15 cellular contexts compared by ENCODE assay signal in genomic region chr4:38223801-38224236, GRCh38.
DNase-seq lines count a peak whose midpoint lies in the region; FAIRE-seq and TF ChIP-seq lines count a peak whose summit lies in the region.
"Had no signal": no experiment of that assay in that cellular context is flagged by ENCODE, and none has a peak within 500 bp of the region (broad histone marks: within the 10 kb centered on the region; RNA-seq: fewer than 3 reads in every experiment).

No MANE protein-coding gene starts in this region.

- dilution Hi-C loops in keratinocyte (cut with MboI; ENCODE audit: extremely low pct_ligation_motif_present, low sequenced_read_pairs): no loop called here

- peak overlapping the region; percentile 1 for H2AFZ ChIP-seq in keratinocyte (ENCODE audit: control insufficient read depth, low read length)

- H3K4me3 ChIP-seq in keratinocyte (ENCODE audit: control insufficient read depth in 2 of 3, extremely low read depth in 1 of 3, insufficient read depth in 2 of 3, low read depth in 1 of 3, low read length in 3 of 3): no peak overlapping the region
- H3K4me3 ChIP-seq in coronary artery: no peak overlapping the region

- no peak overlapping the region for H3K4me2 ChIP-seq in keratinocyte (ENCODE audit: control insufficient read depth, extremely low read depth, insufficient read depth, low read depth, low read length)

- H3K9me1 ChIP-seq in keratinocyte (ENCODE audit: control insufficient read depth, extremely low read depth, insufficient read depth, low read length): no peaks in the 10 kb centered on the region

- no peaks in the 10 kb centered on the region for H4K20me1 ChIP-seq in keratinocyte (ENCODE audit: control insufficient read depth, extremely low read depth, insufficient read depth, low read length)

- no peak overlapping the region for H3K9ac ChIP-seq in keratinocyte (ENCODE audit: control insufficient read depth, extremely low read depth, insufficient read depth, low read length)

- H3K27ac ChIP-seq in 22Rv1 (0 out of 2 replicates have a peak overlapping the region, but pooled peaks have one; percentile 20), angular gyrus (ENCODE audit: low read depth, low read length) (peak overlapping the region; percentile 92), keratinocyte (ENCODE audit: control insufficient read depth, insufficient read depth, low read length) (no peak overlapping the region), coronary artery (peak overlapping the region in 1 of 2 donors; percentile 4)

- no peak for FAIRE-seq in keratinocyte (lab: Jason Lieb, UNC)

- DNase-seq in keratinocyte (ENCODE audit: low read depth, low spot score) (no peak), occipital lobe (lab: John Stamatoyannopoulos, UW) (peak; percentile 50), NCI-H226 (no peak), NCI-H1930 (lab: John Stamatoyannopoulos, UW) (no peak), RKO (ENCODE audit: low spot score) (no peak), coronary artery (ENCODE audit: low spot score) (no peak)
- DNase-seq: ACHN; activated CD8-positive, alpha-beta memory T cell treated with anti-CD3 and anti-CD28 coated beads, Interleukin-2, amount 50 U/mL, for 4 hours; activated naive CD8-positive, alpha-beta T cell treated with anti-CD3 and anti-CD28 coated beads, Interleukin-2, amount 10 ng/mL, durations not matched to agents 7 days and 5 days; DMS79 treated with DMSO at 0.1 percent for 48 hours; H7; NCI-H1436; NCI-H748 treated with DMSO at 0.1 percent for 48 hours had no signal

- TF ChIP-seq CTCF in 22Rv1 (IDR thresholded peaks at IDR 0.05) (no peak), keratinocyte (optimal IDR thresholded peaks at IDR 0.05 in 1 of 3, IDR thresholded peaks at IDR 0.05 in 1 of 3, conservative IDR thresholded peaks at IDR 0.05 in 1 of 3; ENCODE audit: extremely low read depth in 1 of 3, insufficient read depth in 2 of 3, low read length in 3 of 3) (no peak), coronary artery (IDR thresholded peaks at IDR 0.05) (no peak)

- no peaks in the 10 kb centered on the region for H3K79me2 ChIP-seq in keratinocyte (ENCODE audit: control insufficient read depth, insufficient read depth, low read length)

- H3K36me3 ChIP-seq in keratinocyte (ENCODE audit: control insufficient read depth in 2 of 2, extremely low read depth in 1 of 2, insufficient read depth in 2 of 2, low read length in 2 of 2): no peaks in the 10 kb centered on the region

- no peaks in the 10 kb centered on the region for H3K4me1 ChIP-seq in keratinocyte (ENCODE audit: control insufficient read depth, extremely low read depth, insufficient read depth, low read length)

- no peaks in the 10 kb centered on the region for H3K9me3 ChIP-seq in keratinocyte (ENCODE audit: control insufficient read depth, low read depth, low read length)

- no peaks in the 10 kb centered on the region for H3K27me3 ChIP-seq in keratinocyte (ENCODE audit: control insufficient read depth, extremely low read depth, insufficient read depth, low read length)
